ENCODE assay signal across 10 cellular contexts in the genomic region with DNA sequence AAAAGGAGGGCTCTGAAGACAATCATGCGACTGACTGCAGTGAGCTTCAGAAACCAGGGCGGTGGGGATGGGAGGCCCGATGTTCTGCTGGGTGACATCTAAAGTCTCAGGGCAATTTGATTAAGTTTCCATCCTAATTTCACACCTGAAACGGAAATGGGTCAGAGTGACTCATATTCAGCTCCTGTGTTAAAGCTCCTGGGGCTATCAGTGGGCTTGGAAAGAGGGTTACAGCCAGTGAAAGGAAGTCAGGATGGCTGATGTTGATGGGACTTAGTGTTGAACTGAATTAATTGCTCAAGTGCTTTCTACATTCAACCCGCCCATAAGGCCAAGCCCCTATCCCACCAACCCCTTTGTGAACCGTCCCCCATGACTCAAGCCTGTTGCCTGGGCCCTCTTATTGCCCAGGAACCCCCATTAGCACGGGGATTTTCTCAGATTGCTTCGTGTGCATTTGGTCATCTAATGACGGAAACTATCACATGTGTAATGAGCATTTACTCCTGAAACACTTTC. TPM values are rescaled to one million over a fixed set of nuclear protein-coding genes. Genes with fewer than 3 reads are reported as not detected.
DNase-seq lines count a peak whose midpoint lies in the region; ATAC-seq, FAIRE-seq and TF ChIP-seq lines count a peak whose summit lies in the region.
"Had no signal": no experiment of that assay in that cellular context is flagged by ENCODE, and none has a peak within 500 bp of the region (broad histone marks: within the 10 kb centered on the region; RNA-seq: fewer than 3 reads in every experiment).

No MANE protein-coding gene starts in this region.

- FAIRE-seq in GM19239 (lab: Jason Lieb, UNC) = peak; percentile 92

- POLR2A ChIA-PET in activated CD8-positive, alpha-beta T cell treated with anti-CD3 and anti-CD28 coated beads for 36 hours (lab: Charles Lee) = interaction anchor here (0.7 to 1.4 kb wide), 6 partner anchors 24 to 199 kb away, joined by 3 to 4 read pairs (median 3); a partner anchor contains a TSS

- no peak overlapping the region for H3K4me3 Mint-ChIP-seq in activated CD8-positive, alpha-beta T cell treated with anti-CD3 and anti-CD28 coated beads for 36 hours

- no peaks in the 10 kb centered on the region for H3K9me3 Mint-ChIP-seq in activated CD8-positive, alpha-beta T cell treated with anti-CD3 and anti-CD28 coated beads for 36 hours

- no peaks in the 10 kb centered on the region for H3K36me3 ChIP-seq in aorta (ENCODE audit: control insufficient read depth in 1 of 2, insufficient read depth in 2 of 2, low read length in 1 of 2)
- H3K36me3 ChIP-seq: adrenal gland had no signal

- peaks cover 33% of the 10 kb centered on the region for H3K4me1 Mint-ChIP-seq in activated CD8-positive, alpha-beta T cell treated with anti-CD3 and anti-CD28 coated beads for 36 hours (ENCODE audit: low read depth)

- no peak overlapping the region for H3K4me3 ChIP-seq in aorta (ENCODE audit: low read length in 2 of 2)
- H3K4me3 ChIP-seq: adrenal gland had no signal

- DNase-seq in GM19239 (ENCODE audit: insufficient read length, low spot score) (peak; percentile 53), aorta (no peak), putamen (ENCODE audit: low spot score) (no peak), kidney glomerular epithelial cell (lab: John Stamatoyannopoulos, UW) (no peak), NCI-H146 treated with DMSO at 0.1 percent for 48 hours (lab: John Stamatoyannopoulos, UW; ENCODE audit: unreplicated experiment) (no peak)
- DNase-seq in activated CD8-positive, alpha-beta T cell treated with anti-CD3 and anti-CD28 coated beads for 36 hours = peak; percentile 83
- peak in 2 of 3 experiments; percentile 25 to 63 for DNase-seq in stimulated activated CD4-positive, alpha-beta T cell treated with anti-CD3 and anti-CD28 coated beads, TNF-alpha, amount 100 ng/mL, for 24 hours (ENCODE audit: low read depth in 3 of 3)
- DNase-seq: NK-92 treated with Interleukin-12 subunit alpha and Interleukin-12 subunit beta, amount 100 ng/mL, for 24 hours had no signal

- TF ChIP-seq CTCF in activated CD8-positive, alpha-beta T cell treated with anti-CD3 and anti-CD28 coated beads for 36 hours (IDR thresholded peaks at IDR 0.05) = no peak

- no peak overlapping the region for H3K27ac ChIP-seq in aorta (ENCODE audit: low read depth in 1 of 2, low read length in 2 of 2)
- H3K27ac ChIP-seq: adrenal gland had no signal

- H3K27me3 Mint-ChIP-seq in activated CD8-positive, alpha-beta T cell treated with anti-CD3 and anti-CD28 coated beads for 36 hours = no peaks in the 10 kb centered on the region

- peak overlapping the region; percentile 11 for H3K27ac Mint-ChIP-seq in activated CD8-positive, alpha-beta T cell treated with anti-CD3 and anti-CD28 coated beads for 36 hours

- no peaks in the 10 kb centered on the region for H3K4me1 ChIP-seq in aorta (ENCODE audit: control insufficient read depth in 1 of 2, insufficient read depth in 2 of 2, low read length in 2 of 2)
- H3K4me1 ChIP-seq: adrenal gland had no signal

- H3K36me3 Mint-ChIP-seq in activated CD8-positive, alpha-beta T cell treated with anti-CD3 and anti-CD28 coated beads for 36 hours (ENCODE audit: low read depth) = peaks cover 2% of the 10 kb centered on the region

- CTCF ChIA-PET in activated CD8-positive, alpha-beta T cell treated with anti-CD3 and anti-CD28 coated beads for 36 hours (lab: Charles Lee) = interaction anchor here (0.6 to 1.6 kb wide), 7 partner anchors 16 to 200 kb away, joined by 3 to 5 read pairs (median 3); a partner anchor contains a TSS

- H3K9me3 ChIP-seq in aorta (ENCODE audit: control insufficient read depth, low read length) = no peaks in the 10 kb centered on the region
- H3K9me3 ChIP-seq: adrenal gland had no signal

- intact Hi-C loops in activated CD8-positive, alpha-beta T cell treated with anti-CD3 and anti-CD28 coated beads for 36 hours (cut with micrococcal nuclease) = no loop called here
- intact Hi-C loops in aorta (cut with DNase I) = loop anchor here in 1 of 2 donors (10.0 kb wide), 1 partner anchor 149 kb away; no protein-coding TSS in a partner anchor

- WGBS in aorta, 2 donors = 93 to 94% methylated on average over 9 of the region's 9 CpGs

- ATAC-seq in HG02884 (IDR thresholded peaks at IDR 0.05; ENCODE audit: unreplicated experiment) (peak; percentile 61), aorta (ENCODE audit: low FRiP score) (no peak)
- ATAC-seq in activated CD8-positive, alpha-beta T cell treated with anti-CD3 and anti-CD28 coated beads for 36 hours = peak; percentile 91

- H3K27me3 ChIP-seq in aorta (ENCODE audit: control insufficient read depth in 1 of 2, insufficient read depth in 2 of 2, low read length in 1 of 2) = no peaks in the 10 kb centered on the region
- H3K27me3 ChIP-seq: adrenal gland had no signal

RNA-seq across cellular contexts. Expression of a gene that starts 47.1 kb away (rescaled TPM):
- 10 to 100 TPM; 21.3 to 23.8 TPM for total RNA-seq in activated CD8-positive, alpha-beta T cell treated with anti-CD3 and anti-CD28 coated beads for 36 hours
- 10 to 100 TPM in 1 of 2 donors, 1 to 10 TPM in 1; 9.9 to 11.6 TPM for total RNA-seq in aorta
- polyA plus RNA-seq in aorta = 1 to 10 TPM; 6.0 to 8.8 TPM

Comparison
In these comparisons a context has a peak if more than half of its experiments do, and no peak if none do; other contexts are left out.
1. DNase-seq: peak in GM19239 (single experiment), activated CD8-positive, alpha-beta T cell treated with anti-CD3 and anti-CD28 coated beads for 36 hours (single experiment) and stimulated activated CD4-positive, alpha-beta T cell treated with anti-CD3 and anti-CD28 coated beads, TNF-alpha, amount 100 ng/mL, for 24 hours (2 of 3); none in aorta (0 of 2), putamen (single experiment), kidney glomerular epithelial cell (single experiment) and NCI-H146 treated with DMSO at 0.1 percent for 48 hours (single experiment).